ENCODE assay signal across 8 cellular contexts in genomic region chr2:73983322-73984202, GRCh38. TPM values are rescaled to one million over a fixed set of nuclear protein-coding genes. Genes with fewer than 3 reads are reported as not detected.
DNase-seq lines count a peak whose midpoint lies in the region; ATAC-seq and TF ChIP-seq lines count a peak whose summit lies in the region.

No MANE protein-coding gene starts in this region.

- peaks cover 65% of the 10 kb centered on the region for H3K4me1 Mint-ChIP-seq in activated naive CD4-positive, alpha-beta T cell treated with anti-CD3 and anti-CD28 coated beads for 36 hours (ENCODE audit: low read depth)

- 24 to 38% methylated on average over 26 to 34 of the region's 35 CpGs for WGBS in tibial nerve, 2 donors

- CTCF ChIA-PET in activated naive CD4-positive, alpha-beta T cell treated with anti-CD3 and anti-CD28 coated beads for 36 hours (lab: Charles Lee) = interaction anchor here (1.0 kb wide), 1 partner anchor 45 kb away, joined by 5 read pairs; no protein-coding TSS in a partner anchor

- DNase-seq in activated naive CD4-positive, alpha-beta T cell treated with anti-CD3 and anti-CD28 coated beads for 36 hours = peak; percentile 52
- DNase-seq in activated naive CD4-positive, alpha-beta T cell treated with Interleukin-2 at 50 U/mL for 16 hours = no peak
- DNase-seq in NCI-H510A (lab: John Stamatoyannopoulos, UW) (peak; percentile 92), breast epithelium (ENCODE audit: low spot score in 2 of 2) (peak; percentile 95 to 97), lower lobe of right lung (peak; percentile 96), tibial nerve (ENCODE audit: low spot score in 2 of 2) (no peak), mesenteric fat pad (ENCODE audit: low spot score) (no peak)

- H3K27ac ChIP-seq in breast epithelium = peak overlapping the region; percentile 90 to 91
- H3K27ac ChIP-seq in lower lobe of right lung = peak overlapping the region; percentile 92
- H3K27ac ChIP-seq in tibial nerve = peak overlapping the region in 3 of 4 donors; percentile 75 to 79 (median 79)

- peak; percentile 9 for TF ChIP-seq POLR2A in breast epithelium (IDR thresholded peaks at IDR 0.05)
- TF ChIP-seq POLR2A in tibial nerve (IDR thresholded peaks at IDR 0.05) = no peak

- peak overlapping the region; percentile 66 for H3K27ac Mint-ChIP-seq in activated naive CD4-positive, alpha-beta T cell treated with anti-CD3 and anti-CD28 coated beads for 36 hours

- peaks cover 8 to 12% of the 10 kb centered on the region in 2 donors for H3K4me1 ChIP-seq in breast epithelium
- H3K4me1 ChIP-seq in lower lobe of right lung = peaks cover 84% of the 10 kb centered on the region
- H3K4me1 ChIP-seq in tibial nerve = peaks cover 0 to 67% (median 43%) of the 10 kb centered on the region in 4 donors

- ATAC-seq in lower lobe of right lung (peak; percentile 87 to 89), GM19328 (IDR thresholded peaks at IDR 0.05; ENCODE audit: unreplicated experiment) (no peak)

- H3K9me3 ChIP-seq in breast epithelium (no peaks in the 10 kb centered on the region), lower lobe of right lung (no peaks in the 10 kb centered on the region), tibial nerve (no peaks in the 10 kb centered on the region)

- no peaks in the 10 kb centered on the region for H3K27me3 ChIP-seq in breast epithelium
- no peaks in the 10 kb centered on the region for H3K27me3 ChIP-seq in lower lobe of right lung (ENCODE audit: low read depth)
- H3K27me3 ChIP-seq in tibial nerve = peaks cover 0 to 6% of the 10 kb centered on the region in 2 donors

- peak overlapping the region; percentile 54 to 83 (median 69) for H3K4me3 ChIP-seq in breast epithelium
- H3K4me3 ChIP-seq in lower lobe of right lung = peak overlapping the region; percentile 68
- H3K4me3 ChIP-seq in tibial nerve = peak overlapping the region; percentile 52 to 76 (median 59)

- H3K36me3 ChIP-seq in breast epithelium = no peaks in the 10 kb centered on the region
- H3K36me3 ChIP-seq in lower lobe of right lung = no peaks in the 10 kb centered on the region
- no peaks in the 10 kb centered on the region for H3K36me3 ChIP-seq in tibial nerve

- intact Hi-C loops in activated naive CD4-positive, alpha-beta T cell treated with anti-CD3 and anti-CD28 coated beads for 36 hours (cut with micrococcal nuclease) = loop anchor here (5.0 kb wide), 1 partner anchor 864 kb away; no protein-coding TSS in a partner anchor
- intact Hi-C loops in breast epithelium (cut with DNase I; ENCODE audit: low total_unique reads) (loop anchor here (10.0 kb wide), 1 partner anchor 59 kb away; the partner anchor contains the start of gene DGUOK), lower lobe of right lung (cut with DNase I) (no loop called here)

- peak in 2 of 3 donors; percentile 22 to 56 for TF ChIP-seq CTCF in breast epithelium (IDR thresholded peaks at IDR 0.05)
- no peak for TF ChIP-seq CTCF in lower lobe of right lung (IDR thresholded peaks at IDR 0.05)
- TF ChIP-seq CTCF in tibial nerve (IDR thresholded peaks at IDR 0.05) = no peak

- TF ChIP-seq EP300 in tibial nerve (IDR thresholded peaks at IDR 0.05) = no peak

- peaks cover 22% of the 10 kb centered on the region for H3K36me3 Mint-ChIP-seq in activated naive CD4-positive, alpha-beta T cell treated with anti-CD3 and anti-CD28 coated beads for 36 hours (ENCODE audit: low read depth)

- H3K4me3 Mint-ChIP-seq in activated naive CD4-positive, alpha-beta T cell treated with anti-CD3 and anti-CD28 coated beads for 36 hours = peak overlapping the region; percentile 72

- no peaks in the 10 kb centered on the region for H3K9me3 Mint-ChIP-seq in activated naive CD4-positive, alpha-beta T cell treated with anti-CD3 and anti-CD28 coated beads for 36 hours

- no peaks in the 10 kb centered on the region for H3K27me3 Mint-ChIP-seq in activated naive CD4-positive, alpha-beta T cell treated with anti-CD3 and anti-CD28 coated beads for 36 hours (ENCODE audit: low read depth)

RNA-seq across cellular contexts. Expression of gene TET3, which starts 1.1 kb away (rescaled TPM):
- 10 to 100 TPM; 14.4 to 15.2 TPM for total RNA-seq in activated naive CD4-positive, alpha-beta T cell treated with anti-CD3 and anti-CD28 coated beads for 36 hours
- total RNA-seq in breast epithelium (10 to 100 TPM in 1 of 3 donors, 1 to 10 TPM in 2; 7.9 to 13.2 (median 9.8) TPM), lower lobe of right lung (21.5 TPM), tibial nerve (10 to 100 TPM in 1 of 4 donors, 1 to 10 TPM in 3; 4.3 to 14.1 (median 6.6) TPM), mesenteric fat pad (12.0 TPM)

RNA-seq across cellular contexts. Expression of gene DGUOK, which starts 56.9 kb away (rescaled TPM):
- 100 to 1,000 TPM; 112 to 115 TPM for total RNA-seq in activated naive CD4-positive, alpha-beta T cell treated with anti-CD3 and anti-CD28 coated beads for 36 hours
- total RNA-seq in breast epithelium (10 to 100 TPM; 35.4 to 45.7 (median 42.3) TPM), lower lobe of right lung (38.0 TPM), tibial nerve (10 to 100 TPM; 36.9 to 63.9 (median 44.0) TPM), mesenteric fat pad (44.2 TPM)

Comparison
In these comparisons a context has a peak if more than half of its experiments do, and no peak if none do; other contexts are left out.
1. DNase-seq: peak in activated naive CD4-positive, alpha-beta T cell treated with anti-CD3 and anti-CD28 coated beads for 36 hours (single experiment), NCI-H510A (single experiment), breast epithelium (2 of 2) and lower lobe of right lung (single experiment); none in activated naive CD4-positive, alpha-beta T cell treated with Interleukin-2 at 50 U/mL for 16 hours (single experiment), tibial nerve (0 of 2) and mesenteric fat pad (single experiment).
2. CTCF ChIP-seq: peak in breast epithelium (2 of 3); none in lower lobe of right lung (single experiment) and tibial nerve (0 of 5).
3. Peak in every context shown above with its lines, with median percentiles within 50 percentile points of each other: H3K27ac ChIP-seq and H3K4me3 ChIP-seq.